ENCODE assay signal across 1 cellular context in genomic region chr16:88536971-88537751, GRCh38.
TF ChIP-seq lines count a peak whose summit lies in the region.

No MANE protein-coding gene starts in this region.

TF ChIP-seq in A549, 52 proteins besides CTCF, POLR2A, EP300 and RAD21 (continued from another document):
- TF ChIP-seq, protein P1, sequence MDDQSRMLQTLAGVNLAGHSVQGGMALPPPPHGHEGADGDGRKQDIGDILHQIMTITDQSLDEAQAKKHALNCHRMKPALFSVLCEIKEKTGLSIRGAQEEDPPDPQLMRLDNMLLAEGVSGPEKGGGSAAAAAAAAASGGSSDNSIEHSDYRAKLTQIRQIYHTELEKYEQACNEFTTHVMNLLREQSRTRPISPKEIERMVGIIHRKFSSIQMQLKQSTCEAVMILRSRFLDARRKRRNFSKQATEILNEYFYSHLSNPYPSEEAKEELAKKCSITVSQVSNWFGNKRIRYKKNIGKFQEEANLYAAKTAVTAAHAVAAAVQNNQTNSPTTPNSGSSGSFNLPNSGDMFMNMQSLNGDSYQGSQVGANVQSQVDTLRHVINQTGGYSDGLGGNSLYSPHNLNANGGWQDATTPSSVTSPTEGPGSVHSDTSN (IDR thresholded peaks at IDR 0.05), result no peak
- no peak for TF ChIP-seq HEYL (CRISPR knock-in tag; IDR thresholded peaks at IDR 0.05)
- no peak for TF ChIP-seq ZNF302 (CRISPR knock-in tag; IDR thresholded peaks at IDR 0.05)
- no peak for TF ChIP-seq TP53 (CRISPR knock-in tag; IDR thresholded peaks at IDR 0.05)
- TF ChIP-seq NR3C1 (IDR thresholded peaks at IDR 0.05), result no peak
- no peak for TF ChIP-seq RARB (CRISPR knock-in tag; IDR thresholded peaks at IDR 0.05)
- no peak for TF ChIP-seq EHF (CRISPR knock-in tag; IDR thresholded peaks at IDR 0.05)
- TF ChIP-seq, protein P2, sequence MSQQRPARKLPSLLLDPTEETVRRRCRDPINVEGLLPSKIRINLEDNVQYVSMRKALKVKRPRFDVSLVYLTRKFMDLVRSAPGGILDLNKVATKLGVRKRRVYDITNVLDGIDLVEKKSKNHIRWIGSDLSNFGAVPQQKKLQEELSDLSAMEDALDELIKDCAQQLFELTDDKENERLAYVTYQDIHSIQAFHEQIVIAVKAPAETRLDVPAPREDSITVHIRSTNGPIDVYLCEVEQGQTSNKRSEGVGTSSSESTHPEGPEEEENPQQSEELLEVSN (IDR thresholded peaks at IDR 0.05; ENCODE audit: borderline replicate concordance, low read depth), result no peak
- no peak for TF ChIP-seq KDM5A (IDR thresholded peaks at IDR 0.05)
- no peak for TF ChIP-seq PHF8 (IDR thresholded peaks at IDR 0.05; ENCODE audit: borderline replicate concordance, low read depth)
- TF ChIP-seq NPAS2 (CRISPR knock-in tag; IDR thresholded peaks at IDR 0.05; ENCODE audit: borderline replicate concordance), result no peak
